ENCODE assay signal across 10 cellular contexts in genomic region chr1:151494741-151495281, GRCh38. TPM values are rescaled to one million over a fixed set of nuclear protein-coding genes. Genes with fewer than 3 reads are reported as not detected.
DNase-seq lines count a peak whose midpoint lies in the region; ATAC-seq and TF ChIP-seq lines count a peak whose summit lies in the region.
"Had no signal": no experiment of that assay in that cellular context is flagged by ENCODE, and none has a peak within 500 bp of the region (broad histone marks: within the 10 kb centered on the region; RNA-seq: fewer than 3 reads in every experiment).

No MANE protein-coding gene starts in this region.

- H3K4me3 ChIP-seq in fibroblast of lung (replicated peaks in 1 of 4; ENCODE audit: control extremely low read depth in 1 of 4, insufficient read depth in 1 of 4, low read depth in 3 of 4, low read length in 4 of 4) (no peak overlapping the region), vagina (no peak overlapping the region)

- H3K27me3 Mint-ChIP-seq in stimulated activated naive CD8-positive, alpha-beta T cell treated with anti-CD3 and anti-CD28 coated beads, Interleukin-15, amount 100 ng/mL, for 72 hours = peaks cover 8% of the 10 kb centered on the region
- H3K27me3 Mint-ChIP-seq: brain had no signal

- H3K9me3 ChIP-seq in fibroblast of lung (ENCODE audit: control insufficient read depth, insufficient read depth, low read depth, low read length) (no peaks in the 10 kb centered on the region), vagina (no peaks in the 10 kb centered on the region)

- H3K27ac ChIP-seq in fibroblast of lung (ENCODE audit: insufficient read depth, low read length) (no peak overlapping the region), vagina (no peak overlapping the region)

- no peak for TF ChIP-seq CTCF in fibroblast of lung (conservative IDR thresholded peaks at IDR 0.05 in 1 of 2, IDR thresholded peaks at IDR 0.05 in 1 of 2; ENCODE audit: low read depth in 1 of 2, low read length in 2 of 2)
- no peak for TF ChIP-seq CTCF in vagina (IDR thresholded peaks at IDR 0.05)

- TF ChIP-seq POLR2A in vagina (IDR thresholded peaks at IDR 0.05) = no peak

- H3K4me1 Mint-ChIP-seq in stimulated activated naive CD8-positive, alpha-beta T cell treated with anti-CD3 and anti-CD28 coated beads, Interleukin-15, amount 100 ng/mL, for 72 hours = peaks cover 14% of the 10 kb centered on the region
- H3K4me1 Mint-ChIP-seq: B cell had no signal

- no peaks in the 10 kb centered on the region for H3K9me3 Mint-ChIP-seq in stimulated activated naive CD8-positive, alpha-beta T cell treated with anti-CD3 and anti-CD28 coated beads, Interleukin-15, amount 100 ng/mL, for 72 hours
- H3K9me3 Mint-ChIP-seq: brain had no signal

- H3K36me3 ChIP-seq in fibroblast of lung (ENCODE audit: control insufficient read depth, insufficient read depth, low read length) (no peaks in the 10 kb centered on the region), vagina (no peaks in the 10 kb centered on the region)

- H3K9ac ChIP-seq in fibroblast of lung (ENCODE audit: insufficient read depth, low read length) = no peak overlapping the region

- DNase-seq in NCI-H82 (lab: John Stamatoyannopoulos, UW) (peak; percentile 23), NCI-H82 treated with DMSO at 0.1 percent for 48 hours (lab: John Stamatoyannopoulos, UW; ENCODE audit: unreplicated experiment) (no peak), NCI-H446 treated with DMSO at 0.1 percent for 48 hours (lab: John Stamatoyannopoulos, UW) (peak; percentile 83), fibroblast of lung (ENCODE audit: low read depth in 2 of 2) (peak; percentile 78 to 81), vagina (ENCODE audit: extremely low spot score in 2 of 2) (no peak)
- DNase-seq in stimulated activated naive CD8-positive, alpha-beta T cell treated with anti-CD3 and anti-CD28 coated beads, Interleukin-15, amount 100 ng/mL, for 72 hours = no peak
- DNase-seq in effector CD4-positive, alpha-beta T cell = no peak

- no peaks in the 10 kb centered on the region for H3K4me1 ChIP-seq in fibroblast of lung (ENCODE audit: control insufficient read depth, extremely low read depth, insufficient read depth, low read length)
- H3K4me1 ChIP-seq in vagina = no peaks in the 10 kb centered on the region

- H3K27me3 ChIP-seq in fibroblast of lung (ENCODE audit: control insufficient read depth, insufficient read depth, low read length) (no peaks in the 10 kb centered on the region), vagina (no peaks in the 10 kb centered on the region)

- peak; percentile 87 for ATAC-seq in stimulated activated naive CD8-positive, alpha-beta T cell treated with anti-CD3 and anti-CD28 coated beads, Interleukin-15, amount 100 ng/mL, for 72 hours
- ATAC-seq in GM21381 (IDR thresholded peaks at IDR 0.05; ENCODE audit: unreplicated experiment) = no peak

- intact Hi-C loops in vagina (cut with DNase I) = no loop called here

- no peak overlapping the region for H3K27ac Mint-ChIP-seq in stimulated activated naive CD8-positive, alpha-beta T cell treated with anti-CD3 and anti-CD28 coated beads, Interleukin-15, amount 100 ng/mL, for 72 hours
- H3K27ac Mint-ChIP-seq: B cell had no signal

- no peak overlapping the region for H3K4me3 Mint-ChIP-seq in stimulated activated naive CD8-positive, alpha-beta T cell treated with anti-CD3 and anti-CD28 coated beads, Interleukin-15, amount 100 ng/mL, for 72 hours
- H3K4me3 Mint-ChIP-seq: B cell, brain had no signal

- no peak overlapping the region for H2AFZ ChIP-seq in fibroblast of lung (ENCODE audit: low read length)

- H3K4me2 ChIP-seq in fibroblast of lung (ENCODE audit: extremely low read depth, insufficient read depth, low read length) = no peak overlapping the region

- no peaks in the 10 kb centered on the region for H3K79me2 ChIP-seq in fibroblast of lung (ENCODE audit: control insufficient read depth, insufficient read depth, low read length)

- no peaks in the 10 kb centered on the region for H4K20me1 ChIP-seq in fibroblast of lung (ENCODE audit: control insufficient read depth, extremely low read depth, insufficient read depth, low read length)

RNA-seq across cellular contexts. Expression of gene CGN, which starts 16.4 kb away (rescaled TPM):
- total RNA-seq in fibroblast of lung (under 0.01 and 0.17 TPM in 2 replicates), vagina (13.0 TPM)
- polyA plus RNA-seq in fibroblast of lung = 0.17 and 0.21 TPM in 2 replicates
- polyA plus RNA-seq in fibroblast of lung (2012) = 0.21 and 0.36 TPM in 2 replicates
- not detected in 2 replicates for polyA minus RNA-seq in fibroblast of lung (ENCODE audit: low replicate concordance)

RNA-seq across cellular contexts. Expression of gene POGZ, which starts 35.5 kb away (rescaled TPM):
- 12.3 and 21.6 TPM in 2 replicates for total RNA-seq in fibroblast of lung
- 24.7 and 27.6 TPM in 2 replicates for polyA plus RNA-seq in fibroblast of lung
- 13.9 and 19.3 TPM in 2 replicates for polyA plus RNA-seq in fibroblast of lung (2012)
- 45.5 and 64.6 TPM in 2 replicates for polyA minus RNA-seq in fibroblast of lung (ENCODE audit: low replicate concordance)
- 60.6 TPM for total RNA-seq in vagina

RNA-seq across cellular contexts. Expression of gene TUFT1, which starts 45.3 kb away (rescaled TPM):
- total RNA-seq in fibroblast of lung = 6.9 and 18.2 TPM in 2 replicates
- 16.7 and 24.7 TPM in 2 replicates for polyA plus RNA-seq in fibroblast of lung
- polyA plus RNA-seq in fibroblast of lung (2012) = 12.6 and 18.4 TPM in 2 replicates
- 11.2 and 12.0 TPM in 2 replicates for polyA minus RNA-seq in fibroblast of lung (ENCODE audit: low replicate concordance)
- total RNA-seq in vagina = 16.0 TPM

Comparison
In these comparisons a context has a peak if more than half of its experiments do, and no peak if none do; other contexts are left out.
1. DNase-seq: peak in NCI-H82 (single experiment), NCI-H446 treated with DMSO at 0.1 percent for 48 hours (single experiment) and fibroblast of lung (2 of 2); none in NCI-H82 treated with DMSO at 0.1 percent for 48 hours (single experiment), stimulated activated naive CD8-positive, alpha-beta T cell treated with anti-CD3 and anti-CD28 coated beads, Interleukin-15, amount 100 ng/mL, for 72 hours (0 of 2), vagina (0 of 2) and effector CD4-positive, alpha-beta T cell (single experiment).
2. RNA of gene CGN, which starts 16.4 kb away (total RNA-seq): 13.0 TPM in vagina (single experiment); under 0.01 to 0.17 TPM in fibroblast of lung; every median in the first group is over 10 times any median in the second.